ENCODE assay signal across 25 cellular contexts in genomic region chrX:111083101-111083500, GRCh38.
"Had no signal": no experiment of that assay in that cellular context is flagged by ENCODE, and none has a peak within 500 bp of the region (broad histone marks: within the 10 kb centered on the region; RNA-seq: fewer than 3 reads in every experiment).

No MANE protein-coding gene starts in this region.

- H3K4me3 ChIP-seq: esophagus muscularis mucosa, hepatocyte, lung, transverse colon, uterus had no signal

- H3K27ac ChIP-seq: esophagus muscularis mucosa, hepatocyte, transverse colon, uterus had no signal

- H3K4me1 ChIP-seq: esophagus muscularis mucosa, transverse colon, uterus had no signal

- H3K27me3 ChIP-seq: esophagus muscularis mucosa, transverse colon, uterus had no signal

- DNase-seq: activated CD4-positive, alpha-beta memory T cell treated with anti-CD3 and anti-CD28 coated beads, Interleukin-2, amount 10 ng/mL, durations not matched to agents 7 days and 5 days; activated CD4-positive, alpha-beta T cell treated with anti-CD3 and anti-CD28 coated beads for 48 hours; activated CD4-positive, CD25-positive, alpha-beta regulatory T cell; activated CD8-positive, alpha-beta memory T cell treated with anti-CD3 and anti-CD28 coated beads, Interleukin-2, amount 10 ng/mL, durations not matched to agents 7 days and 5 days; activated naive CD4-positive, alpha-beta T cell treated with Interleukin-2 at 50 U/mL for 16 hours; activated naive CD8-positive, alpha-beta T cell treated with anti-CD3 and anti-CD28 coated beads, Interleukin-2, amount 10 ng/mL, durations not matched to agents 7 days and 5 days; activated T-cell treated with anti-CD3 and anti-CD28 coated beads, Interleukin-2, amount 50 U/mL, for 1 hour; effector CD8-positive, alpha-beta T cell; foreskin fibroblast; islet precursor cell; left colon; midbrain; nucleus accumbens; posterior cingulate gyrus; retina; stimulated activated CD4-positive, alpha-beta T cell treated with anti-CD3 and anti-CD28 coated beads, Interleukin-12 subunit alpha, Interleukin-12 subunit beta, amount 100 ng/mL, for 4 hours; stimulated activated CD4-positive, alpha-beta T cell treated with anti-CD3 and anti-CD28 coated beads, Interleukin-1b, Interleukin-23, amount 100 ng/mL, for 48 hours; stimulated activated CD8-positive, alpha-beta memory T cell treated with anti-CD3 and anti-CD28 coated beads, Interleukin-4, amount 100 ng/mL, for 48 hours; stimulated activated naive CD8-positive, alpha-beta T cell treated with anti-CD3 and anti-CD28 coated beads, Interleukin-15, Interleukin-2, amounts not matched to agents 100 U/mL and 50 U/mL, for 24 hours; T1000; transverse colon; uterus had no signal

- H3K9me3 ChIP-seq: esophagus muscularis mucosa, transverse colon, uterus had no signal

- ATAC-seq: activated CD8-positive, alpha-beta memory T cell treated with anti-CD3 and anti-CD28 coated beads, Interleukin-2, amount 10 ng/mL, durations not matched to agents 7 days and 5 days; left colon; stimulated activated naive CD8-positive, alpha-beta T cell treated with anti-CD3 and anti-CD28 coated beads, Interleukin-15, Interleukin-2, amounts not matched to agents 100 U/mL and 50 U/mL, for 24 hours had no signal

- H3K36me3 ChIP-seq: esophagus muscularis mucosa, transverse colon, uterus had no signal
